8 cellular contexts compared by ENCODE assay signal in genomic region chr13:114339779-114340534, GRCh38. TPM values are rescaled to one million over a fixed set of nuclear protein-coding genes. Genes with fewer than 3 reads are reported as not detected.
DNase-seq lines count a peak whose midpoint lies in the region; ATAC-seq and TF ChIP-seq lines count a peak whose summit lies in the region.

No MANE protein-coding gene starts in this region.

- no peak overlapping the region for H3K4me3 ChIP-seq in epithelial cell of esophagus (ENCODE audit: low read length)

- DNase-seq in stimulated activated CD4-positive, alpha-beta T cell treated with anti-CD3 and anti-CD28 coated beads, Interleukin-15, amount 100 ng/mL, for 24 hours, result peak; percentile 52
- DNase-seq in stimulated activated CD4-positive, alpha-beta T cell treated with anti-CD3 and anti-CD28 coated beads, Interleukin-12 subunit alpha, Interleukin-12 subunit beta, amount 100 ng/mL, for 4 hours, result no peak
- peak; percentile 15 for DNase-seq in NCI-H2081 treated with DMSO at 0.1 percent for 48 hours (lab: John Stamatoyannopoulos, UW)
- DNase-seq in activated CD4-positive, alpha-beta T cell treated with anti-CD3 and anti-CD28 coated beads for 48 hours, result peak; percentile 56
- peak; percentile 51 for DNase-seq in epithelial cell of esophagus (ENCODE audit: low read depth)
- no peak for DNase-seq in neural crest cell (ENCODE audit: low read depth, low spot score)
- no peak for DNase-seq in cerebellar nuclear complex (lab: John Stamatoyannopoulos, UW)

- ATAC-seq in GM21576 (IDR thresholded peaks at IDR 0.05; ENCODE audit: unreplicated experiment), result no peak

- no peaks in the 10 kb centered on the region for H3K27me3 Mint-ChIP-seq in neural crest cell (ENCODE audit: low read depth)

- TF ChIP-seq CTCF in epithelial cell of esophagus (IDR thresholded peaks at IDR 0.05; ENCODE audit: insufficient read depth, low read depth, low read length, missing control alignments) (peak; percentile 78), neural crest cell (conservative IDR thresholded peaks at IDR 0.05) (peak; percentile 61)

- H3K4me3 Mint-ChIP-seq in neural crest cell, result no peak overlapping the region

- H3K9me3 Mint-ChIP-seq in neural crest cell, result no peaks in the 10 kb centered on the region

- H3K4me1 Mint-ChIP-seq in neural crest cell, result no peaks in the 10 kb centered on the region

- no peak overlapping the region for H3K27ac Mint-ChIP-seq in neural crest cell (ENCODE audit: unreplicated experiment)

- no peaks in the 10 kb centered on the region for H3K36me3 Mint-ChIP-seq in neural crest cell (ENCODE audit: low read depth)

RNA-seq across cellular contexts. Expression of gene CHAMP1, which starts 25.7 kb away (rescaled TPM):
- 63.5 and 63.9 TPM in 2 replicates for total RNA-seq in neural crest cell

RNA-seq across cellular contexts. Expression of gene UPF3A, which starts 58.6 kb away (rescaled TPM):
- total RNA-seq in neural crest cell, result 84.7 and 89.5 TPM in 2 replicates

Comparison
In these comparisons a context has a peak if more than half of its experiments do, and no peak if none do; other contexts are left out.
1. DNase-seq: peak in stimulated activated CD4-positive, alpha-beta T cell treated with anti-CD3 and anti-CD28 coated beads, Interleukin-15, amount 100 ng/mL, for 24 hours (single experiment), NCI-H2081 treated with DMSO at 0.1 percent for 48 hours (single experiment), activated CD4-positive, alpha-beta T cell treated with anti-CD3 and anti-CD28 coated beads for 48 hours (single experiment) and epithelial cell of esophagus (single experiment); none in stimulated activated CD4-positive, alpha-beta T cell treated with anti-CD3 and anti-CD28 coated beads, Interleukin-12 subunit alpha, Interleukin-12 subunit beta, amount 100 ng/mL, for 4 hours (single experiment), neural crest cell (single experiment) and cerebellar nuclear complex (0 of 2).